Comparison of ENCODE assay signal across 10 cellular contexts in genomic region chr6:54801669-54802068, GRCh38. TPM values are rescaled to one million over a fixed set of nuclear protein-coding genes. Genes with fewer than 3 reads are reported as not detected.
DNase-seq lines count a peak whose midpoint lies in the region; ATAC-seq, FAIRE-seq and TF ChIP-seq lines count a peak whose summit lies in the region.
"Had no signal": no experiment of that assay in that cellular context is flagged by ENCODE, and none has a peak within 500 bp of the region (broad histone marks: within the 10 kb centered on the region; RNA-seq: fewer than 3 reads in every experiment).

No MANE protein-coding gene starts in this region.

- H3K4me3 ChIP-seq in K562 (no peak overlapping the region), mesodermal cell (ENCODE audit: extremely low read depth, insufficient read depth, low read length, poor library complexity, severe bottlenecking) (no peak overlapping the region), BE2C (ENCODE audit: low read depth, low read length) (no peak overlapping the region)

- no peaks in the 10 kb centered on the region for H4K20me1 ChIP-seq in K562 (replicated peaks; ENCODE audit: control insufficient read depth, insufficient read depth, low read length)

- DNase-seq in COLO829 (ENCODE audit: low spot score): peak; percentile 67
- peak; percentile 60 for DNase-seq in M059J (ENCODE audit: low read depth)
- DNase-seq in K562 (ENCODE audit: extremely low read depth in 1 of 4, low spot score in 3 of 4): no peak
- no peak for DNase-seq in BE2C
- DNase-seq in T-cell: no peak
- no peak for DNase-seq in activated CD4-positive, alpha-beta memory T cell treated with anti-CD3 and anti-CD28 coated beads for 36 hours
- DNase-seq in activated naive CD4-positive, alpha-beta T cell treated with anti-CD3 and anti-CD28 coated beads, Interleukin-2, amount 50 U/mL, for 16 hours: no peak
- DNase-seq: stimulated activated naive B cell treated with anti-CD40 and anti-IgM and Interleukin-4, amounts not matched to agents 10 μg/mL and 1 μg/mL and 100 μg/mL, for 72 hours had no signal

- no peak for TF ChIP-seq EP300 in K562 (IDR thresholded peaks at IDR 0.05; ENCODE audit: low read length)

- H3K79me2 ChIP-seq in K562 (ENCODE audit: control insufficient read depth, insufficient read depth, low read length): no peaks in the 10 kb centered on the region

- no peaks in the 10 kb centered on the region for H3K27me3 Mint-ChIP-seq in T-cell
- H3K27me3 Mint-ChIP-seq in activated CD4-positive, alpha-beta memory T cell treated with anti-CD3 and anti-CD28 coated beads for 36 hours: no peaks in the 10 kb centered on the region
- H3K27me3 Mint-ChIP-seq: activated naive CD4-positive, alpha-beta T cell treated with anti-CD3 and anti-CD28 coated beads, Interleukin-2, amount 50 U/mL, for 24 hours; stimulated activated naive B cell treated with anti-CD40 and anti-IgM and Interleukin-4, amounts not matched to agents 10 μg/mL and 1 μg/mL and 100 μg/mL, for 72 hours had no signal

- no peak overlapping the region for H3K4me2 ChIP-seq in K562 (ENCODE audit: insufficient read depth, low read length)

- BruUV-seq in K562 (replicated peaks; lab: Mats Ljungman, UMichigan): no TSS peak

- CTCF ChIA-PET in K562 (lab: Yijun Ruan, JAX; ENCODE audit: low intra/inter-chr PET ratio): no interaction called here
- CTCF ChIA-PET in T-cell (lab: Charles Lee): no interaction called here
- CTCF ChIA-PET in activated CD4-positive, alpha-beta memory T cell treated with anti-CD3 and anti-CD28 coated beads for 36 hours (lab: Charles Lee): no interaction called here

- TF ChIP-seq RAD21 in K562 (CRISPR knock-in tag; conservative IDR thresholded peaks at IDR 0.05 in 1 of 2, IDR thresholded peaks at IDR 0.05 in 1 of 2): no peak

- H2AFZ ChIP-seq in K562 (ENCODE audit: low read depth, low read length): no peak overlapping the region

- H3K27ac ChIP-seq in K562 (ENCODE audit: extremely low read depth, low read depth, low read length): no peak overlapping the region
- peak overlapping the region; percentile 3 for H3K27ac ChIP-seq in mesodermal cell (ENCODE audit: low read depth, low read length, severe bottlenecking)

- FAIRE-seq in K562 (lab: Jason Lieb, UNC): no peak

- no peak overlapping the region for H3K27ac Mint-ChIP-seq in T-cell
- H3K27ac Mint-ChIP-seq in activated CD4-positive, alpha-beta memory T cell treated with anti-CD3 and anti-CD28 coated beads for 36 hours: no peak overlapping the region
- H3K27ac Mint-ChIP-seq: activated naive CD4-positive, alpha-beta T cell treated with anti-CD3 and anti-CD28 coated beads, Interleukin-2, amount 50 U/mL, for 24 hours; stimulated activated naive B cell treated with anti-CD40 and anti-IgM and Interleukin-4, amounts not matched to agents 10 μg/mL and 1 μg/mL and 100 μg/mL, for 72 hours had no signal

- no peaks in the 10 kb centered on the region for H3K4me1 Mint-ChIP-seq in T-cell
- H3K4me1 Mint-ChIP-seq in activated CD4-positive, alpha-beta memory T cell treated with anti-CD3 and anti-CD28 coated beads for 36 hours (ENCODE audit: low read depth): no peaks in the 10 kb centered on the region
- H3K4me1 Mint-ChIP-seq: activated naive CD4-positive, alpha-beta T cell treated with anti-CD3 and anti-CD28 coated beads, Interleukin-2, amount 50 U/mL, for 24 hours; stimulated activated naive B cell treated with anti-CD40 and anti-IgM and Interleukin-4, amounts not matched to agents 10 μg/mL and 1 μg/mL and 100 μg/mL, for 72 hours had no signal

- no peak for TF ChIP-seq POLR2A in K562 (conservative IDR thresholded peaks at IDR 0.05)

- 8% methylated on average over 1 of the region's 1 CpG for WGBS in K562 (ENCODE audit: insufficient coverage, low coverage, missing lambda C conversion rate)
- no CpG with 5 or more reads among the region's 1 CpG for WGBS in mesodermal cell (ENCODE audit: insufficient coverage in 2 of 2), 2 experiments

- TF ChIP-seq CTCF in K562 (IDR thresholded peaks at IDR 0.05 in 2 of 3, conservative IDR thresholded peaks at IDR 0.05 in 1 of 3; ENCODE audit: insufficient read depth in 2 of 3, low read depth in 1 of 3, low read length in 3 of 3) (no peak), BE2C (IDR thresholded peaks at IDR 0.05; ENCODE audit: low read depth, low read length) (no peak)

- no peaks in the 10 kb centered on the region for H3K9me1 ChIP-seq in K562 (ENCODE audit: control insufficient read depth, insufficient read depth, low read length)

- intact Hi-C loops in K562 (cut with micrococcal nuclease): no loop called here
- intact Hi-C loops in activated CD4-positive, alpha-beta memory T cell treated with anti-CD3 and anti-CD28 coated beads for 36 hours (cut with micrococcal nuclease): no loop called here

- in situ Hi-C loops in K562 (cut with MboI): no loop called here

- H3K36me3 Mint-ChIP-seq in T-cell: no peaks in the 10 kb centered on the region
- H3K36me3 Mint-ChIP-seq in activated CD4-positive, alpha-beta memory T cell treated with anti-CD3 and anti-CD28 coated beads for 36 hours: no peaks in the 10 kb centered on the region
- H3K36me3 Mint-ChIP-seq: activated naive CD4-positive, alpha-beta T cell treated with anti-CD3 and anti-CD28 coated beads, Interleukin-2, amount 50 U/mL, for 24 hours; stimulated activated naive B cell treated with anti-CD40 and anti-IgM and Interleukin-4, amounts not matched to agents 10 μg/mL and 1 μg/mL and 100 μg/mL, for 72 hours had no signal

- H3K4me3 Mint-ChIP-seq in T-cell: no peak overlapping the region
- no peak overlapping the region for H3K4me3 Mint-ChIP-seq in activated CD4-positive, alpha-beta memory T cell treated with anti-CD3 and anti-CD28 coated beads for 36 hours
- H3K4me3 Mint-ChIP-seq: activated naive CD4-positive, alpha-beta T cell treated with anti-CD3 and anti-CD28 coated beads, Interleukin-2, amount 50 U/mL, for 24 hours; stimulated activated naive B cell treated with anti-CD40 and anti-IgM and Interleukin-4, amounts not matched to agents 10 μg/mL and 1 μg/mL and 100 μg/mL, for 72 hours had no signal

- H3K36me3 ChIP-seq in K562 (ENCODE audit: control insufficient read depth, insufficient read depth, low read length) (no peaks in the 10 kb centered on the region), mesodermal cell (ENCODE audit: control insufficient read depth, insufficient read depth, low read length) (no peaks in the 10 kb centered on the region), BE2C (no peaks in the 10 kb centered on the region)

- H3K9ac ChIP-seq in K562 (ENCODE audit: insufficient read depth in 1 of 2, low read depth in 2 of 2, low read length in 2 of 2): no peak overlapping the region

- no peak for ATAC-seq in K562
- no peak for ATAC-seq in T-cell (replicated peaks in 1 of 4)
- ATAC-seq: stimulated activated naive B cell treated with anti-CD40 and anti-IgM and Interleukin-4, amounts not matched to agents 10 μg/mL and 1 μg/mL and 100 μg/mL, for 72 hours had no signal

- POLR2A ChIA-PET in K562 (lab: Yijun Ruan, JAX): no interaction called here
- POLR2A ChIA-PET in T-cell (lab: Charles Lee): no interaction called here
- POLR2A ChIA-PET in activated CD4-positive, alpha-beta memory T cell treated with anti-CD3 and anti-CD28 coated beads for 36 hours (lab: Charles Lee): no interaction called here

- peaks cover 3 to 15% (median 15%) of the 10 kb centered on the region in 3 donors for H3K9me3 Mint-ChIP-seq in T-cell
- peaks cover 10% of the 10 kb centered on the region for H3K9me3 Mint-ChIP-seq in activated CD4-positive, alpha-beta memory T cell treated with anti-CD3 and anti-CD28 coated beads for 36 hours

- H3K4me1 ChIP-seq in K562 (replicated peaks in 1 of 2; ENCODE audit: control insufficient read depth in 2 of 2, insufficient read depth in 2 of 2, low read length in 2 of 2) (no peaks in the 10 kb centered on the region), mesodermal cell (ENCODE audit: control insufficient read depth, insufficient read depth, low read length, poor library complexity, severe bottlenecking) (peaks cover 18% of the 10 kb centered on the region), BE2C (no peaks in the 10 kb centered on the region)

- H3K9me3 ChIP-seq in K562 (replicated peaks; ENCODE audit: control insufficient read depth, insufficient read depth, low read depth, low read length): no peaks in the 10 kb centered on the region
- H3K9me3 ChIP-seq in mesodermal cell (ENCODE audit: control insufficient read depth, low read length): no peaks in the 10 kb centered on the region
- no peaks in the 10 kb centered on the region for H3K9me3 ChIP-seq in BE2C

- H3K27me3 ChIP-seq in K562 (ENCODE audit: control insufficient read depth in 2 of 2, insufficient read depth in 2 of 2, low read length in 2 of 2): no peaks in the 10 kb centered on the region
- H3K27me3 ChIP-seq in BE2C: no peaks in the 10 kb centered on the region

TF ChIP-seq in K562, 482 proteins besides CTCF, POLR2A, EP300 and RAD21 (continues in another document):
- no peak for TF ChIP-seq CTBP1 (IDR thresholded peaks at IDR 0.05; ENCODE audit: borderline replicate concordance)

RNA-seq across cellular contexts. Expression of gene FAM83B, which starts 44.9 kb away (rescaled TPM):
- total RNA-seq in M059J (2014; rRNA removed; shearing (Covaris generic)): 0.10 and 0.20 TPM in 2 replicates
- not detected in 2 replicates for total RNA-seq in K562 (2011; cell fraction: chromatin; rRNA removed; ENCODE audit: low replicate concordance)
- total RNA-seq in K562 (2011; cell fraction: nucleolus; rRNA removed): not detected in 2 replicates
- not detected in 2 replicates for total RNA-seq in K562 (2011; cell fraction: nucleoplasm; rRNA removed)
- total RNA-seq in K562 (2014; rRNA removed) (not detected in 2 replicates), K562 (2014; rRNA removed; fragmentation: Illumina TruSeq; extraction: Trizol) (not detected in 2 replicates), K562 (2015; rRNA removed; fragmentation: Illumina TruSeq; extraction: Trizol) (not detected in 2 replicates), K562 (2021) (not detected in 2 replicates), T-cell (under 1 TPM in 1 of 5 donors, not detected in 4; 0.18 TPM)
- polyA plus RNA-seq in K562 (2011; rRNA removed) (not detected in 2 replicates), K562 (2014; fragmentation: Illumina TruSeq; extraction: Trizol) (not detected in 2 replicates), K562 (2014; fragmentation: Nextera tagmentation; extraction: Ambion mirVana) (not detected), K562 (2014; rRNA removed) (not detected in 2 replicates)
- not detected in 2 replicates for polyA plus RNA-seq in K562 (2011; cell fraction: cytosol; rRNA removed)
- polyA plus RNA-seq in K562 (2011; cell fraction: nucleus; rRNA removed): not detected in 2 replicates
- not detected in 2 replicates for polyA plus RNA-seq in K562 (2012)
- polyA minus RNA-seq in K562 (2011; rRNA and poly(A)+ RNA removed): not detected in 2 replicates
- not detected in 2 replicates for polyA minus RNA-seq in K562 (2011; cell fraction: cytosol; rRNA and poly(A)+ RNA removed)
- not detected in 2 replicates for polyA minus RNA-seq in K562 (2011; cell fraction: nucleus; rRNA and poly(A)+ RNA removed)
- polyA plus RNA-seq in mesodermal cell (2013, experiment 1 of 2): 1.4 TPM
- 2.4 TPM for polyA plus RNA-seq in mesodermal cell (2013, experiment 2 of 2)
- not detected for polyA plus RNA-seq in BE2C (2012; ENCODE audit: insufficient read depth, insufficient read length, low read depth)
- total RNA-seq in activated CD4-positive, alpha-beta memory T cell treated with anti-CD3 and anti-CD28 coated beads for 36 hours: not detected

Comparison
In these comparisons a context has a peak if more than half of its experiments do, and no peak if none do; other contexts are left out.
1. DNase-seq: peak in COLO829 (single experiment) and M059J (single experiment); none in K562 (0 of 4), BE2C (single experiment), T-cell (0 of 34), activated CD4-positive, alpha-beta memory T cell treated with anti-CD3 and anti-CD28 coated beads for 36 hours (single experiment) and activated naive CD4-positive, alpha-beta T cell treated with anti-CD3 and anti-CD28 coated beads, Interleukin-2, amount 50 U/mL, for 16 hours (single experiment).